In genomic region chr15:80856400-80856799, GRCh38 we compare ENCODE assay signal across 12 cellular contexts.
DNase-seq lines count a peak whose midpoint lies in the region; ATAC-seq and TF ChIP-seq lines count a peak whose summit lies in the region.
"Had no signal": no experiment of that assay in that cellular context is flagged by ENCODE, and none has a peak within 500 bp of the region (broad histone marks: within the 10 kb centered on the region; RNA-seq: fewer than 3 reads in every experiment).

No MANE protein-coding gene starts in this region.

- TF ChIP-seq CTCF in AG10803 (conservative IDR thresholded peaks at IDR 0.05; ENCODE audit: low read length) (peak; percentile 19; the same call in 1 of the 2 replicates), GM12865 (IDR thresholded peaks at IDR 0.05; ENCODE audit: insufficient read depth, low read depth, low read length, missing control alignments) (peak; percentile 22)

- no peak for ATAC-seq in HG02763 (IDR thresholded peaks at IDR 0.05; ENCODE audit: unreplicated experiment)

- no peak overlapping the region for H3K4me3 ChIP-seq in AG10803 (ENCODE audit: low read length)
- no peak overlapping the region for H3K4me3 ChIP-seq in GM12865 (ENCODE audit: low read depth, low read length)
- H3K4me3 ChIP-seq: ascending aorta, psoas muscle had no signal

- DNase-seq in AG10803 (ENCODE audit: low read depth) (no peak), GM12865 (ENCODE audit: low read depth) (no peak), SK-N-DZ (ENCODE audit: low spot score) (peak; percentile 40), iPS-NIHi11 (ENCODE audit: low spot score) (peak; percentile 52), SW480 (ENCODE audit: low spot score) (no peak), GM03348 (ENCODE audit: low spot score) (no peak)
- DNase-seq in activated CD4-positive, CD25-positive, alpha-beta regulatory T cell treated with anti-CD3 and anti-CD28 coated beads, Interleukin-2, amount 50 U/mL, for 72 hours: no peak
- DNase-seq: activated CD4-positive, CD25-positive, alpha-beta regulatory T cell; NCI-H82 had no signal

Comparison
In these comparisons a context has a peak if more than half of its experiments do, and no peak if none do; other contexts are left out.
1. DNase-seq: peak in SK-N-DZ (single experiment) and iPS-NIHi11 (single experiment); none in AG10803 (single experiment), GM12865 (single experiment), SW480 (single experiment), GM03348 (single experiment) and activated CD4-positive, CD25-positive, alpha-beta regulatory T cell treated with anti-CD3 and anti-CD28 coated beads, Interleukin-2, amount 50 U/mL, for 72 hours (single experiment).